Comparison of ENCODE assay signal across 14 cellular contexts in genomic region chr2:231308631-231309414, GRCh38.
DNase-seq lines count a peak whose midpoint lies in the region; FAIRE-seq and TF ChIP-seq lines count a peak whose summit lies in the region.
"Had no signal": no experiment of that assay in that cellular context is flagged by ENCODE, and none has a peak within 500 bp of the region (broad histone marks: within the 10 kb centered on the region; RNA-seq: fewer than 3 reads in every experiment).

No MANE protein-coding gene starts in this region.

- no peaks in the 10 kb centered on the region for H3K9me2 ChIP-seq in hepatocyte (replicated peaks; ENCODE audit: insufficient read depth)

- H3K9me3 ChIP-seq in mammary epithelial cell (replicated peaks; ENCODE audit: insufficient read depth, low read length) (no peaks in the 10 kb centered on the region), breast epithelium (no peaks in the 10 kb centered on the region), astrocyte (ENCODE audit: insufficient read depth, low read depth, low read length) (no peaks in the 10 kb centered on the region), hepatocyte (ENCODE audit: low read depth) (no peaks in the 10 kb centered on the region), testis (no peaks in the 10 kb centered on the region)
- H3K9me3 ChIP-seq: vagina had no signal

- no peak for TF ChIP-seq CTCF in mammary epithelial cell (conservative IDR thresholded peaks at IDR 0.05 in 1 of 2, IDR thresholded peaks at IDR 0.05 in 1 of 2; ENCODE audit: extremely low read depth in 1 of 2, insufficient read depth in 1 of 2, low read depth in 1 of 2, low read length in 2 of 2)
- no peak for TF ChIP-seq CTCF in breast epithelium (IDR thresholded peaks at IDR 0.05)
- TF ChIP-seq CTCF in astrocyte (IDR thresholded peaks at IDR 0.05; ENCODE audit: insufficient read depth, low read depth, low read length), result no peak
- TF ChIP-seq CTCF in hepatocyte (IDR thresholded peaks at IDR 0.05; ENCODE audit: poor library complexity), result no peak
- TF ChIP-seq CTCF in testis (IDR thresholded peaks at IDR 0.05), result no peak

- WGBS in mammary epithelial cell (ENCODE audit: low coverage, missing lambda C conversion rate), result 85% methylated on average over 15 of the region's 16 CpGs
- WGBS in hepatocyte (ENCODE audit: low lambda C conversion rate, missing lambda C conversion rate), result 93% methylated on average over 16 of the region's 16 CpGs
- WGBS in testis, 2 donors, result 92 to 93% methylated on average over 14 to 16 of the region's 16 CpGs

- in situ Hi-C loops in mammary epithelial cell (cut with MboI; ENCODE audit: low sequenced_read_pairs in 2 of 2), result loop anchor here in 1 of 2 donors (10.0 kb wide), 1 partner anchor 96 kb away; no protein-coding TSS in a partner anchor

- H2AFZ ChIP-seq in mammary epithelial cell (ENCODE audit: low read depth, low read length), result no peak overlapping the region
- no peak overlapping the region for H2AFZ ChIP-seq in astrocyte (ENCODE audit: low read depth, low read length)
- H2AFZ ChIP-seq in hepatocyte, result no peak overlapping the region

- CTCF ChIA-PET in mammary epithelial cell (lab: Charles Lee; ENCODE audit: low non-redundant PET), result no interaction called here

- H3K27me3 Mint-ChIP-seq in astrocyte (ENCODE audit: low read depth, unreplicated experiment), result no peaks in the 10 kb centered on the region

- no peak overlapping the region for H3K4me3 Mint-ChIP-seq in astrocyte (ENCODE audit: unreplicated experiment)

- dilution Hi-C loops in mammary epithelial cell (cut with HindIII; ENCODE audit: low sequenced_read_pairs), result no loop called here

- H3K4me1 ChIP-seq in mammary epithelial cell (ENCODE audit: insufficient read depth, low read length), result peaks cover 7% of the 10 kb centered on the region
- H3K4me1 ChIP-seq in breast epithelium, result no peaks in the 10 kb centered on the region
- peaks cover 9% of the 10 kb centered on the region for H3K4me1 ChIP-seq in astrocyte (ENCODE audit: insufficient read depth, low read length)
- H3K4me1 ChIP-seq in hepatocyte (ENCODE audit: insufficient read depth), result peaks cover 9% of the 10 kb centered on the region
- no peaks in the 10 kb centered on the region for H3K4me1 ChIP-seq in testis
- H3K4me1 ChIP-seq: vagina had no signal

- no TSS peak for BruUV-seq in mammary epithelial cell (replicated peaks; lab: Mats Ljungman, UMichigan)

- no peak for TF ChIP-seq POLR2A in breast epithelium (IDR thresholded peaks at IDR 0.05)
- TF ChIP-seq POLR2A in testis (IDR thresholded peaks at IDR 0.05), result no peak
- no peak for TF ChIP-seq POLR2A in GM12892 (IDR thresholded peaks at IDR 0.05; ENCODE audit: low read depth, low read length)

- H3K9me3 Mint-ChIP-seq in astrocyte (ENCODE audit: unreplicated experiment), result no peaks in the 10 kb centered on the region

- intact Hi-C loops in mammary epithelial cell (cut with micrococcal nuclease), result no loop called here
- intact Hi-C loops in breast epithelium (cut with DNase I; ENCODE audit: low total_unique reads), result no loop called here
- intact Hi-C loops in testis (cut with DNase I; ENCODE audit: low total_unique reads), result no loop called here

- H3K4me1 Mint-ChIP-seq in astrocyte (ENCODE audit: low read depth, unreplicated experiment), result peaks cover 6% of the 10 kb centered on the region

- H4K20me1 ChIP-seq in mammary epithelial cell (ENCODE audit: insufficient read depth, low read length) (no peaks in the 10 kb centered on the region), astrocyte (ENCODE audit: insufficient read depth, low read length) (no peaks in the 10 kb centered on the region), hepatocyte (ENCODE audit: insufficient read depth, poor library complexity, severe bottlenecking) (no peaks in the 10 kb centered on the region)

- H3K9ac ChIP-seq in mammary epithelial cell (ENCODE audit: insufficient read depth, low read length), result no peak overlapping the region
- peak overlapping the region; percentile 49 for H3K9ac ChIP-seq in astrocyte (ENCODE audit: low read length)

- H3K4me2 ChIP-seq in mammary epithelial cell (ENCODE audit: insufficient read depth, low read depth, low read length) (no peak overlapping the region), astrocyte (ENCODE audit: low read length) (peak overlapping the region; percentile 51), hepatocyte (no peak overlapping the region)

- FAIRE-seq in astrocyte (lab: Jason Lieb, UNC) (no peak), urothelium cell line (lab: Jason Lieb, UNC) (no peak), GM12892 (lab: Jason Lieb, UNC) (no peak)

- peaks cover 21% of the 10 kb centered on the region for H3K36me3 Mint-ChIP-seq in astrocyte (ENCODE audit: low read depth, unreplicated experiment)

- H3K4me3 ChIP-seq in mammary epithelial cell (replicated peaks in 1 of 3; ENCODE audit: insufficient read depth in 1 of 3, low read depth in 2 of 3, low read length in 3 of 3) (no peak overlapping the region), breast epithelium (no peak overlapping the region), astrocyte (ENCODE audit: insufficient read depth, low read depth, low read length) (no peak overlapping the region), hepatocyte (no peak overlapping the region), testis (no peak overlapping the region)
- H3K4me3 ChIP-seq: cardiac muscle cell, vagina had no signal

- no peak overlapping the region for H3K27ac ChIP-seq in mammary epithelial cell (ENCODE audit: insufficient read depth, low read depth, low read length)
- no peak overlapping the region for H3K27ac ChIP-seq in breast epithelium
- H3K27ac ChIP-seq in astrocyte (ENCODE audit: low read depth, low read length), result peak overlapping the region; percentile 74
- H3K27ac ChIP-seq in hepatocyte, result no peak overlapping the region
- H3K27ac ChIP-seq in testis, result no peak overlapping the region
- H3K27ac ChIP-seq: cardiac muscle cell, vagina had no signal

- DNase-seq in mammary epithelial cell (peak; percentile 40), breast epithelium (ENCODE audit: low spot score in 2 of 2) (no peak), astrocyte (ENCODE audit: low read depth) (peak; percentile 75), hepatocyte (ENCODE audit: low spot score) (peak; percentile 28), urothelium cell line (ENCODE audit: low spot score) (peak; percentile 47), testis (no peak), OCI-M2 (lab: John Stamatoyannopoulos, UW; ENCODE audit: unreplicated experiment) (no peak), GM12892 (ENCODE audit: insufficient read length) (no peak)
- DNase-seq: EL, left cardiac atrium, NCI-H2029 treated with DMSO at 0.1 percent for 48 hours, RPMI8226 had no signal

- H3K79me2 ChIP-seq in mammary epithelial cell (ENCODE audit: insufficient read depth, low read length), result no peaks in the 10 kb centered on the region
- H3K79me2 ChIP-seq in astrocyte (ENCODE audit: insufficient read depth, low read length), result no peaks in the 10 kb centered on the region
- H3K79me2 ChIP-seq in hepatocyte, result no peaks in the 10 kb centered on the region

- no peaks in the 10 kb centered on the region for H3K36me3 ChIP-seq in mammary epithelial cell (ENCODE audit: insufficient read depth, low read length)
- H3K36me3 ChIP-seq in breast epithelium, result no peaks in the 10 kb centered on the region
- peaks cover 3% of the 10 kb centered on the region for H3K36me3 ChIP-seq in astrocyte (ENCODE audit: insufficient read depth, low read length)
- no peaks in the 10 kb centered on the region for H3K36me3 ChIP-seq in hepatocyte (replicated peaks; ENCODE audit: insufficient read depth, low read depth)
- no peaks in the 10 kb centered on the region for H3K36me3 ChIP-seq in testis (ENCODE audit: low read depth, missing control alignments)
- H3K36me3 ChIP-seq: cardiac muscle cell, vagina had no signal

- H3K27ac Mint-ChIP-seq in astrocyte (ENCODE audit: unreplicated experiment), result peak overlapping the region; percentile 91

- no peaks in the 10 kb centered on the region for H3K27me3 ChIP-seq in mammary epithelial cell (ENCODE audit: insufficient read depth, low read length)
- no peaks in the 10 kb centered on the region for H3K27me3 ChIP-seq in breast epithelium
- no peaks in the 10 kb centered on the region for H3K27me3 ChIP-seq in astrocyte (ENCODE audit: insufficient read depth, low read length)
- H3K27me3 ChIP-seq in hepatocyte, result no peaks in the 10 kb centered on the region
- H3K27me3 ChIP-seq in testis, result no peaks in the 10 kb centered on the region
- H3K27me3 ChIP-seq: cardiac muscle cell, vagina had no signal

Comparison
In these comparisons a context has a peak if more than half of its experiments do, and no peak if none do; other contexts are left out.
1. DNase-seq: peak in mammary epithelial cell (single experiment), astrocyte (single experiment), hepatocyte (single experiment) and urothelium cell line (single experiment); none in breast epithelium (0 of 2), testis (single experiment), OCI-M2 (single experiment) and GM12892 (single experiment).